8 cellular contexts compared by ENCODE assay signal in the genomic region with DNA sequence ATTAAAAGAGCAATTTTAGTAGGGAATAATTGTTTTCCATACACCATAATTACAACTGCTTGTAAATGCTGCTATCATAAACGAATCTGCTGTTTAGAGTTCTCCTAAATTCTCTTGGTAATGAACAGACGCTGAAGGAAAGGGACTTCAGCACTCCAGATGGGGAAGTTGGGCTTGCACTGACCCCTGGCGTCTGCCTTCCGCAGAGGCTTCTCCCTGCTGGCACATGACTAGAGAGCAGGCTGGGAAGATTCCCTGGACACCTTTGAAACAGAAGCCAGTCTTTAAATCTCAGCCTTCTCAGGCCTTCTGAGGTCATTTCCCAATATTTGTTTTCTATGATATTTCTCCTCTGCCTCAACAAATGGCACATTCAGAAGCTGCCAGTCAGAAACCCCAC.
DNase-seq lines count a peak whose midpoint lies in the region; FAIRE-seq and TF ChIP-seq lines count a peak whose summit lies in the region.
"Had no signal": no experiment of that assay in that cellular context is flagged by ENCODE, and none has a peak within 500 bp of the region (broad histone marks: within the 10 kb centered on the region; RNA-seq: fewer than 3 reads in every experiment).

No MANE protein-coding gene starts in this region.

- no peak overlapping the region for H3K27ac Mint-ChIP-seq in astrocyte (ENCODE audit: unreplicated experiment)
- H3K27ac Mint-ChIP-seq: activated B cell treated with CpG ODN at 0.5 μM for 24 hours had no signal

- 1 to 2% (median 1%) methylated on average over 4 of the region's 4 CpGs for WGBS in small intestine, 3 donors

- FAIRE-seq in astrocyte (lab: Jason Lieb, UNC) (peak; percentile 23), small intestine (lab: Jason Lieb, UNC) (no peak)

- no peak overlapping the region for H3K4me3 Mint-ChIP-seq in astrocyte (ENCODE audit: unreplicated experiment)
- H3K4me3 Mint-ChIP-seq: activated B cell treated with CpG ODN at 0.5 μM for 24 hours had no signal

- H3K36me3 ChIP-seq in astrocyte (ENCODE audit: insufficient read depth, low read length) (no peaks in the 10 kb centered on the region), small intestine (ENCODE audit: control insufficient read depth in 2 of 2, insufficient read depth in 2 of 2, low read length in 2 of 2) (no peaks in the 10 kb centered on the region)

- no peak overlapping the region for H3K4me3 ChIP-seq in GM12864 (ENCODE audit: low read depth, low read length)
- H3K4me3 ChIP-seq in astrocyte (ENCODE audit: insufficient read depth, low read depth, low read length) = no peak overlapping the region
- H3K4me3 ChIP-seq in small intestine (ENCODE audit: low read depth in 1 of 2, low read length in 2 of 2) = no peak overlapping the region

- H2AFZ ChIP-seq in astrocyte (ENCODE audit: low read depth, low read length) = no peak overlapping the region

- H3K9me3 ChIP-seq in astrocyte (ENCODE audit: insufficient read depth, low read depth, low read length) = no peaks in the 10 kb centered on the region
- H3K9me3 ChIP-seq in small intestine (ENCODE audit: control insufficient read depth, low read depth) = no peaks in the 10 kb centered on the region

- DNase-seq in GM12864 (ENCODE audit: low read depth) (no peak), NCI-H2227 (lab: John Stamatoyannopoulos, UW; ENCODE audit: unreplicated experiment) (peak; percentile 67), astrocyte (ENCODE audit: low read depth) (peak; percentile 41), hypothalamus (lab: John Stamatoyannopoulos, UW) (peak in 32 of 51 donors; percentile 1 to 66 (median 26)), small intestine (peak; percentile 70), NCI-H1436 (lab: John Stamatoyannopoulos, UW) (no peak), HCEC 1CT (no peak)
- DNase-seq: activated B cell treated with CpG ODN at 0.5 μM for 24 hours had no signal

- no peak overlapping the region for H3K4me2 ChIP-seq in astrocyte (ENCODE audit: low read length)

- H3K4me1 ChIP-seq in astrocyte (ENCODE audit: insufficient read depth, low read length) (no peaks in the 10 kb centered on the region), small intestine (ENCODE audit: control insufficient read depth in 2 of 2, insufficient read depth in 1 of 2, low read depth in 1 of 2, low read length in 1 of 2) (no peaks in the 10 kb centered on the region)

- H3K27ac ChIP-seq in astrocyte (ENCODE audit: low read depth, low read length) = no peak overlapping the region
- H3K27ac ChIP-seq in small intestine (ENCODE audit: low read depth in 1 of 2, low read length in 1 of 2) = no peak overlapping the region

- H3K9ac ChIP-seq in astrocyte (ENCODE audit: low read length) = no peak overlapping the region

- H3K27me3 ChIP-seq in astrocyte (ENCODE audit: insufficient read depth, low read length) (no peaks in the 10 kb centered on the region), small intestine (ENCODE audit: control insufficient read depth in 2 of 2, insufficient read depth in 2 of 2, low read length in 2 of 2) (no peaks in the 10 kb centered on the region)

- peaks cover 6% of the 10 kb centered on the region for H3K27me3 Mint-ChIP-seq in astrocyte (ENCODE audit: low read depth, unreplicated experiment)
- H3K27me3 Mint-ChIP-seq: activated B cell treated with CpG ODN at 0.5 μM for 24 hours had no signal

- H3K36me3 Mint-ChIP-seq in astrocyte (ENCODE audit: low read depth, unreplicated experiment) = no peaks in the 10 kb centered on the region

- H4K20me1 ChIP-seq in astrocyte (ENCODE audit: insufficient read depth, low read length) = no peaks in the 10 kb centered on the region

- peak; percentile 35 for TF ChIP-seq CTCF in GM12864 (IDR thresholded peaks at IDR 0.05; ENCODE audit: low read depth, low read length, missing control alignments)
- peak; percentile 75 for TF ChIP-seq CTCF in astrocyte (IDR thresholded peaks at IDR 0.05; ENCODE audit: insufficient read depth, low read depth, low read length)

- no peaks in the 10 kb centered on the region for H3K79me2 ChIP-seq in astrocyte (ENCODE audit: insufficient read depth, low read length)

- no peaks in the 10 kb centered on the region for H3K4me1 Mint-ChIP-seq in astrocyte (ENCODE audit: low read depth, unreplicated experiment)
- H3K4me1 Mint-ChIP-seq: activated B cell treated with CpG ODN at 0.5 μM for 24 hours had no signal

- no peaks in the 10 kb centered on the region for H3K9me3 Mint-ChIP-seq in astrocyte (ENCODE audit: unreplicated experiment)
- H3K9me3 Mint-ChIP-seq: activated B cell treated with CpG ODN at 0.5 μM for 24 hours had no signal

Comparison
In these comparisons a context has a peak if more than half of its experiments do, and no peak if none do; other contexts are left out.
1. DNase-seq: peak in NCI-H2227 (single experiment), astrocyte (single experiment), hypothalamus (32 of 51) and small intestine (single experiment); none in GM12864 (single experiment), NCI-H1436 (single experiment) and HCEC 1CT (single experiment).